40 cellular contexts compared by ENCODE assay signal in genomic region chr14:64247186-64247585, GRCh38. TPM values are rescaled to one million over a fixed set of nuclear protein-coding genes. Genes with fewer than 3 reads are reported as not detected.
"Had no signal": no experiment of that assay in that cellular context is flagged by ENCODE, and none has a peak within 500 bp of the region (broad histone marks: within the 10 kb centered on the region; RNA-seq: fewer than 3 reads in every experiment).

No MANE protein-coding gene starts in this region.

- H3K27ac ChIP-seq: ascending aorta, body of pancreas, brain microvascular endothelial cell, breast epithelium, cardiac muscle cell had no signal

- H3K36me3 Mint-ChIP-seq: activated naive CD4-positive, alpha-beta T cell treated with anti-CD3 and anti-CD28 coated beads, Interleukin-2, amount 10 ng/mL, durations not matched to agents 7 days and 5 days; activated naive CD4-positive, alpha-beta T cell treated with anti-CD3 and anti-CD28 coated beads, Interleukin-2, amount 50 U/mL, for 72 hours; activated naive CD8-positive, alpha-beta T cell treated with anti-CD3 and anti-CD28 coated beads for 36 hours; activated naive CD8-positive, alpha-beta T cell treated with anti-CD3 and anti-CD28 coated beads, Interleukin-2, amount 10 ng/mL, durations not matched to agents 7 days and 5 days had no signal

- H3K9me3 Mint-ChIP-seq: activated naive CD4-positive, alpha-beta T cell treated with anti-CD3 and anti-CD28 coated beads, Interleukin-2, amount 10 ng/mL, durations not matched to agents 7 days and 5 days; activated naive CD4-positive, alpha-beta T cell treated with anti-CD3 and anti-CD28 coated beads, Interleukin-2, amount 50 U/mL, for 24 hours; activated naive CD4-positive, alpha-beta T cell treated with anti-CD3 and anti-CD28 coated beads, Interleukin-2, amount 50 U/mL, for 72 hours; activated naive CD8-positive, alpha-beta T cell treated with anti-CD3 and anti-CD28 coated beads for 36 hours; activated naive CD8-positive, alpha-beta T cell treated with anti-CD3 and anti-CD28 coated beads, Interleukin-2, amount 10 ng/mL, durations not matched to agents 7 days and 5 days; activated naive CD8-positive, alpha-beta T cell treated with anti-CD3 and anti-CD28 coated beads, Interleukin-2, amount 50 U/mL, for 24 hours; activated T-cell treated with anti-CD3 and anti-CD28 coated beads, Interleukin-2, amount 50 U/mL, for 24 hours; activated T-cell treated with anti-CD3 and anti-CD28 coated beads, Interleukin-2, amount 50 U/mL, for 4 hours; activated T-helper 1 cell treated with anti-CD3 and anti-CD28 coated beads, Interleukin-12 subunit alpha, Interleukin-12 subunit beta, Interleukin-2, Interleukin-4 antibody, amounts not matched to agents 30 ng/mL and 10 ng/mL and 1 ng/mL, durations not matched to agents 14 hours and 24 hours and 36 hours; activated T-helper 17 cell treated with anti-CD3 and anti-CD28 coated beads, Interleukin-2, amount 50 U/mL, for 72 hours; activated T-helper 2 cell treated with anti-CD3 and anti-CD28 coated beads, Interferon-gamma antibody, Interleukin-2, Interleukin-4, amounts not matched to agents 10 μg/mL and 5 μg/mL and 100 μg/mL, durations not matched to agents 14 hours and 24 hours and 36 hours; central memory CD8-positive, alpha-beta T cell had no signal

- DNase-seq: activated effector memory CD4-positive, alpha-beta T cell treated with anti-CD3 and anti-CD28 coated beads, Interleukin-2, amount 50 U/mL, for 16 hours; activated effector memory CD4-positive, alpha-beta T cell treated with Interleukin-2 at 50 U/mL for 16 hours; activated gamma-delta T cell treated with Interleukin-2 at 50 U/mL for 16 hours; activated naive CD4-positive, alpha-beta T cell; activated naive CD4-positive, alpha-beta T cell treated with anti-CD3 and anti-CD28 coated beads for 36 hours; activated naive CD4-positive, alpha-beta T cell treated with anti-CD3 and anti-CD28 coated beads, Interleukin-2, amount 10 ng/mL, durations not matched to agents 7 days and 5 days; activated naive CD4-positive, alpha-beta T cell treated with anti-CD3 and anti-CD28 coated beads, Interleukin-2, amount 50 U/mL, for 16 hours; activated naive CD4-positive, alpha-beta T cell treated with Interleukin-2 at 50 U/mL for 16 hours; activated naive CD8-positive, alpha-beta T cell treated with anti-CD3 and anti-CD28 coated beads for 36 hours; activated naive CD8-positive, alpha-beta T cell treated with anti-CD3 and anti-CD28 coated beads, Interleukin-2, amount 10 ng/mL, durations not matched to agents 7 days and 5 days; activated naive CD8-positive, alpha-beta T cell treated with anti-CD3 and anti-CD28 coated beads, Interleukin-2, amount 50 U/mL, for 24 hours; activated T-cell treated with anti-CD3 and anti-CD28 coated beads, Interleukin-2, amount 50 U/mL, for 1 hour; activated T-cell treated with anti-CD3 and anti-CD28 coated beads, Interleukin-2, amount 50 U/mL, for 24 hours; activated T-cell treated with anti-CD3 and anti-CD28 coated beads, Interleukin-2, amount 50 U/mL, for 4 hours; activated T-cell treated with anti-CD3 and anti-CD28 coated beads, Interleukin-2, amount 50 U/mL, for 48 hours; activated T-cell treated with anti-CD3 and anti-CD28 coated beads, Interleukin-2, amount 50 U/mL, for 72 hours; amniotic stem cell; amygdala; anterior cingulate cortex; aorta; brain microvascular endothelial cell; caudate nucleus; central memory CD4-positive, alpha-beta T cell; cerebellar nuclear complex had no signal

- H3K9me3 ChIP-seq: adrenal gland, ascending aorta, body of pancreas, breast epithelium had no signal

- ATAC-seq: activated naive CD4-positive, alpha-beta T cell treated with anti-CD3 and anti-CD28 coated beads, Interleukin-2, amount 50 U/mL, for 72 hours; activated naive CD8-positive, alpha-beta T cell treated with anti-CD3 and anti-CD28 coated beads, Interleukin-2, amount 50 U/mL, for 24 hours; activated T-cell treated with anti-CD3 and anti-CD28 coated beads, Interleukin-2, amount 50 U/mL, for 4 hours; activated T-cell treated with anti-CD3 and anti-CD28 coated beads, Interleukin-2, amount 50 U/mL, for 72 hours; activated T-helper 17 cell treated with anti-CD3 and anti-CD28 coated beads, Interleukin-2, amount 50 U/mL, for 72 hours; body of pancreas had no signal

- H3K4me1 Mint-ChIP-seq: activated naive CD4-positive, alpha-beta T cell treated with anti-CD3 and anti-CD28 coated beads, Interleukin-2, amount 10 ng/mL, durations not matched to agents 7 days and 5 days; activated naive CD4-positive, alpha-beta T cell treated with anti-CD3 and anti-CD28 coated beads, Interleukin-2, amount 50 U/mL, for 24 hours; activated naive CD8-positive, alpha-beta T cell treated with anti-CD3 and anti-CD28 coated beads for 36 hours; activated naive CD8-positive, alpha-beta T cell treated with anti-CD3 and anti-CD28 coated beads, Interleukin-2, amount 10 ng/mL, durations not matched to agents 7 days and 5 days; activated naive CD8-positive, alpha-beta T cell treated with anti-CD3 and anti-CD28 coated beads, Interleukin-2, amount 50 U/mL, for 24 hours; activated T-helper 17 cell treated with anti-CD3 and anti-CD28 coated beads, Interleukin-2, amount 50 U/mL, for 72 hours; central memory CD8-positive, alpha-beta T cell had no signal

- FAIRE-seq: astrocyte, bronchial epithelial cell had no signal

- H3K36me3 ChIP-seq: adrenal gland, ascending aorta, brain microvascular endothelial cell, breast epithelium, cardiac muscle cell had no signal

- H3K4me3 Mint-ChIP-seq: activated naive CD4-positive, alpha-beta T cell treated with anti-CD3 and anti-CD28 coated beads for 36 hours; activated naive CD4-positive, alpha-beta T cell treated with anti-CD3 and anti-CD28 coated beads, Interleukin-2, amount 10 ng/mL, durations not matched to agents 7 days and 5 days; activated naive CD4-positive, alpha-beta T cell treated with anti-CD3 and anti-CD28 coated beads, Interleukin-2, amount 50 U/mL, for 24 hours; activated naive CD8-positive, alpha-beta T cell; activated naive CD8-positive, alpha-beta T cell treated with anti-CD3 and anti-CD28 coated beads for 36 hours; activated naive CD8-positive, alpha-beta T cell treated with anti-CD3 and anti-CD28 coated beads, Interleukin-2, amount 10 ng/mL, durations not matched to agents 7 days and 5 days; activated naive CD8-positive, alpha-beta T cell treated with anti-CD3 and anti-CD28 coated beads, Interleukin-2, amount 50 U/mL, for 24 hours; activated T-cell treated with anti-CD3 and anti-CD28 coated beads, Interleukin-2, amount 50 U/mL, for 24 hours; activated T-cell treated with anti-CD3 and anti-CD28 coated beads, Interleukin-2, amount 50 U/mL, for 4 hours; activated T-cell treated with anti-CD3 and anti-CD28 coated beads, Interleukin-2, amount 50 U/mL, for 72 hours; activated T-helper 1 cell treated with anti-CD3 and anti-CD28 coated beads, Interleukin-12 subunit alpha, Interleukin-12 subunit beta, Interleukin-2, Interleukin-4 antibody, amounts not matched to agents 30 ng/mL and 10 ng/mL and 1 ng/mL, durations not matched to agents 14 hours and 24 hours and 36 hours; activated T-helper 17 cell treated with anti-CD3 and anti-CD28 coated beads, Interleukin-2, amount 50 U/mL, for 72 hours; brain; central memory CD8-positive, alpha-beta T cell had no signal

- H3K4me3 ChIP-seq: adrenal gland, ascending aorta, body of pancreas, breast epithelium, cardiac muscle cell had no signal

- H3K27me3 ChIP-seq: adrenal gland, ascending aorta, body of pancreas, brain microvascular endothelial cell, breast epithelium, cardiac muscle cell had no signal

- H3K27ac Mint-ChIP-seq: activated naive CD4-positive, alpha-beta T cell treated with anti-CD3 and anti-CD28 coated beads for 36 hours; activated naive CD4-positive, alpha-beta T cell treated with anti-CD3 and anti-CD28 coated beads, Interleukin-2, amount 10 ng/mL, durations not matched to agents 7 days and 5 days; activated naive CD4-positive, alpha-beta T cell treated with anti-CD3 and anti-CD28 coated beads, Interleukin-2, amount 50 U/mL, for 24 hours; activated naive CD4-positive, alpha-beta T cell treated with anti-CD3 and anti-CD28 coated beads, Interleukin-2, amount 50 U/mL, for 72 hours; activated naive CD8-positive, alpha-beta T cell; activated naive CD8-positive, alpha-beta T cell treated with anti-CD3 and anti-CD28 coated beads for 36 hours; activated naive CD8-positive, alpha-beta T cell treated with anti-CD3 and anti-CD28 coated beads, Interleukin-2, amount 10 ng/mL, durations not matched to agents 7 days and 5 days; activated naive CD8-positive, alpha-beta T cell treated with anti-CD3 and anti-CD28 coated beads, Interleukin-2, amount 50 U/mL, for 24 hours; activated T-cell treated with anti-CD3 and anti-CD28 coated beads, Interleukin-2, amount 50 U/mL, for 24 hours; activated T-cell treated with anti-CD3 and anti-CD28 coated beads, Interleukin-2, amount 50 U/mL, for 72 hours; activated T-helper 1 cell treated with anti-CD3 and anti-CD28 coated beads, Interleukin-12 subunit alpha, Interleukin-12 subunit beta, Interleukin-2, Interleukin-4 antibody, amounts not matched to agents 30 ng/mL and 10 ng/mL and 1 ng/mL, durations not matched to agents 14 hours and 24 hours and 36 hours; activated T-helper 17 cell treated with anti-CD3 and anti-CD28 coated beads, Interleukin-2, amount 50 U/mL, for 72 hours; activated T-helper 2 cell treated with anti-CD3 and anti-CD28 coated beads, Interferon-gamma antibody, Interleukin-2, Interleukin-4, amounts not matched to agents 10 μg/mL and 5 μg/mL and 100 μg/mL, durations not matched to agents 14 hours and 24 hours and 36 hours; brain had no signal

- H3K4me1 ChIP-seq: ascending aorta, breast epithelium had no signal

RNA-seq across cellular contexts. Expression of gene ESR2, which starts 47.0 kb away (rescaled TPM):
- total RNA-seq: ascending aorta, body of pancreas, chondrocyte had no signal
- polyA plus RNA-seq: aorta had no signal
